23 cellular contexts compared by ENCODE assay signal in genomic region chr2:26136431-26136830, GRCh38. TPM values are rescaled to one million over a fixed set of nuclear protein-coding genes. Genes with fewer than 3 reads are reported as not detected.
A peak's percentile ranks its signal among the peaks of the same experiment; 100 is the strongest.
DNase-seq lines count a peak whose midpoint lies in the region; ATAC-seq, FAIRE-seq and TF ChIP-seq lines count a peak whose summit lies in the region.
"Had no signal": no experiment of that assay in that cellular context is flagged by ENCODE, and none has a peak within 500 bp of the region (broad histone marks: within the 10 kb centered on the region; RNA-seq: fewer than 3 reads in every experiment).

No MANE protein-coding gene starts in this region.

- peaks cover 8% of the 10 kb centered on the region for H3K4me1 Mint-ChIP-seq in endothelial cell (ENCODE audit: unreplicated experiment)

- H3K4me3 ChIP-seq in HepG2 (replicated peaks in 1 of 3; ENCODE audit: insufficient read depth in 1 of 3, low read depth in 2 of 3, low read length in 3 of 3) (no peak overlapping the region), right lobe of liver (no peak overlapping the region)

- POLR2A ChIA-PET in HepG2 (lab: Yijun Ruan, JAX), result no interaction called here

- H3K36me3 ChIP-seq in HepG2 (replicated peaks in 1 of 2; ENCODE audit: control insufficient read depth in 1 of 2, insufficient read depth in 2 of 2, low read length in 2 of 2) (peaks cover 11 to 42% of the 10 kb centered on the region in 2 experiments), right lobe of liver (peaks cover 0 to 22% (median 6%) of the 10 kb centered on the region in 4 donors)

- no peak for TF ChIP-seq EP300 in HepG2 (IDR thresholded peaks at IDR 0.05; ENCODE audit: low read depth in 2 of 2, low read length in 2 of 2)
- no peak for TF ChIP-seq EP300 in HepG2 (CRISPR knock-in tag; IDR thresholded peaks at IDR 0.05; ENCODE audit: borderline replicate concordance)

- CTCF ChIA-PET in HepG2 (lab: Yijun Ruan, JAX; ENCODE audit: low intra/inter-chr PET ratio, low total read pairs), result no interaction called here

- H3K9me3 Mint-ChIP-seq in endothelial cell (ENCODE audit: unreplicated experiment), result no peaks in the 10 kb centered on the region
- H3K9me3 Mint-ChIP-seq: CD4-positive, alpha-beta memory T cell had no signal

- H3K36me3 Mint-ChIP-seq in endothelial cell (ENCODE audit: low read depth, unreplicated experiment), result peaks cover 14% of the 10 kb centered on the region

- TF ChIP-seq RAD21 in HepG2 (CRISPR knock-in tag; IDR thresholded peaks at IDR 0.05), result no peak

- 93% methylated on average over 3 of the region's 3 CpGs for WGBS in HepG2 (ENCODE audit: low lambda C conversion rate)
- 72% methylated on average over 3 of the region's 3 CpGs for WGBS in right lobe of liver (ENCODE audit: insufficient coverage, low coverage, low lambda C conversion rate, missing lambda C conversion rate)

- H3K27me3 ChIP-seq in HepG2 (ENCODE audit: control insufficient read depth in 1 of 2, insufficient read depth in 2 of 2, low read length in 2 of 2) (no peaks in the 10 kb centered on the region), right lobe of liver (no peaks in the 10 kb centered on the region)

- H3K4me2 ChIP-seq in HepG2 (ENCODE audit: low read depth, low read length), result no peak overlapping the region
- H3K4me2 ChIP-seq: KMS-11 had no signal

- TF ChIP-seq POLR2A in HepG2 (IDR thresholded peaks at IDR 0.05; ENCODE audit: insufficient read depth in 1 of 2, low read depth in 2 of 2, low read length in 2 of 2) (no peak), right lobe of liver (IDR thresholded peaks at IDR 0.05) (no peak)

- H2AFZ ChIP-seq in HepG2 (ENCODE audit: low read length), result no peak overlapping the region

- H4K20me1 ChIP-seq in HepG2 (ENCODE audit: insufficient read depth, low read length), result no peaks in the 10 kb centered on the region

- no peaks in the 10 kb centered on the region for H3K4me1 ChIP-seq in HepG2 (ENCODE audit: insufficient read depth, low read length)
- H3K4me1 ChIP-seq in right lobe of liver, result no peaks in the 10 kb centered on the region

- DNase-seq in HepG2 (ENCODE audit: low spot score) (no peak), right lobe of liver (no peak), endothelial cell (ENCODE audit: low spot score) (no peak), middle frontal gyrus (ENCODE audit: extremely low spot score, low spot score) (peak; percentile 51), HK-2 (ENCODE audit: unreplicated experiment) (no peak), C1 segment of cervical spinal cord (lab: John Stamatoyannopoulos, UW) (no peak), NCI-H2107 treated with DMSO at 0.1 percent for 48 hours (lab: John Stamatoyannopoulos, UW; ENCODE audit: unreplicated experiment) (no peak)
- no peak for DNase-seq in effector CD8-positive, alpha-beta T cell (lab: John Stamatoyannopoulos, UW)
- DNase-seq: Calu3; CD4-positive, alpha-beta memory T cell; GF-D8; GOT3; NCI-H1436; NCI-H2081 treated with DMSO at 0.1 percent for 48 hours; NCI-H2227 treated with DMSO at 0.1 percent for 48 hours; NCI-H524; NCI-H82; OCI-M1; RPMI8226; SHP77 treated with DMSO at 0.1 percent for 48 hours; T-helper 1 cell had no signal

- TF ChIP-seq CTCF in HepG2 (CRISPR knock-in tag; IDR thresholded peaks at IDR 0.05) (no peak), right lobe of liver (IDR thresholded peaks at IDR 0.05) (no peak), endothelial cell (IDR thresholded peaks at IDR 0.05; ENCODE audit: unreplicated experiment) (no peak)

- peaks cover 6% of the 10 kb centered on the region for H3K27me3 Mint-ChIP-seq in endothelial cell (ENCODE audit: unreplicated experiment)
- H3K27me3 Mint-ChIP-seq: CD4-positive, alpha-beta memory T cell had no signal

- BruUV-seq in HepG2 (replicated peaks; lab: Mats Ljungman, UMichigan), result TSS peak; percentile 4

- no peak overlapping the region for H3K4me3 Mint-ChIP-seq in endothelial cell (ENCODE audit: unreplicated experiment)
- H3K4me3 Mint-ChIP-seq: CD4-positive, alpha-beta memory T cell had no signal

- H3K27ac ChIP-seq in HepG2 (ENCODE audit: extremely low read length, insufficient read depth, low read length) (no peak overlapping the region), right lobe of liver (no peak overlapping the region)
- H3K27ac ChIP-seq: 22Rv1, KMS-11 had no signal

- no peak for ATAC-seq in HepG2
- no peak for ATAC-seq in right lobe of liver

- H3K9me3 ChIP-seq in HepG2 (ENCODE audit: low read length) (no peaks in the 10 kb centered on the region), right lobe of liver (no peaks in the 10 kb centered on the region)

- no peak for FAIRE-seq in HepG2 (lab: Jason Lieb, UNC)

- H3K9ac ChIP-seq in HepG2 (ENCODE audit: insufficient read depth, low read depth, low read length), result no peak overlapping the region
- H3K9ac ChIP-seq: KMS-11 had no signal

- in situ Hi-C loops in HepG2 (cut with HindIII; ENCODE audit: extremely low pct_ligation_motif_present, low pct_unique_long_range_greater_than_20kb), result no loop called here

- peak overlapping the region; percentile 22 for H3K27ac Mint-ChIP-seq in endothelial cell (ENCODE audit: unreplicated experiment)

- H3K79me2 ChIP-seq in HepG2 (ENCODE audit: insufficient read depth, low read length), result no peaks in the 10 kb centered on the region

- intact Hi-C loops in HepG2 (cut with micrococcal nuclease; ENCODE audit: unreplicated experiment), result no loop called here
- intact Hi-C loops in right lobe of liver (cut with DNase I), result no loop called here

TF ChIP-seq in HepG2, 621 proteins besides CTCF, POLR2A, EP300 and RAD21:
- no peak for TF ChIP-seq EED (CRISPR knock-in tag; IDR thresholded peaks at IDR 0.05)
- TF ChIP-seq RFXAP (CRISPR knock-in tag; IDR thresholded peaks at IDR 0.05; ENCODE audit: borderline replicate concordance), result no peak
- no peak for TF ChIP-seq ZFP36L1 (CRISPR knock-in tag; IDR thresholded peaks at IDR 0.05)
- no peak for TF ChIP-seq ZNF674 (CRISPR knock-in tag; IDR thresholded peaks at IDR 0.05; ENCODE audit: low read depth)
- no peak for TF ChIP-seq ZNF468 (CRISPR knock-in tag; IDR thresholded peaks at IDR 0.05)
- no peak for TF ChIP-seq ATF7-NPFF (CRISPR knock-in tag; IDR thresholded peaks at IDR 0.05; ENCODE audit: low read depth)
- no peak for TF ChIP-seq CREM (IDR thresholded peaks at IDR 0.05)
- TF ChIP-seq CREM (CRISPR knock-in tag; IDR thresholded peaks at IDR 0.05), result no peak
- TF ChIP-seq SMAD3 (CRISPR knock-in tag; IDR thresholded peaks at IDR 0.05), result no peak
- TF ChIP-seq RCOR2 (CRISPR knock-in tag; IDR thresholded peaks at IDR 0.05), result no peak
- TF ChIP-seq FOSL2 (CRISPR knock-in tag; IDR thresholded peaks at IDR 0.05), result no peak
- no peak for TF ChIP-seq PAF1 (CRISPR knock-in tag; IDR thresholded peaks at IDR 0.05)
- TF ChIP-seq EZH2 (conservative IDR thresholded peaks at IDR 0.05; ENCODE audit: low read depth, low read length), result no peak
- TF ChIP-seq KMT2A (CRISPR knock-in tag; IDR thresholded peaks at IDR 0.05), result no peak
- no peak for TF ChIP-seq RBM22 (optimal IDR thresholded peaks at IDR 0.05; ENCODE audit: low read length)
- TF ChIP-seq CENPT (CRISPR knock-in tag; IDR thresholded peaks at IDR 0.05; ENCODE audit: low read depth), result no peak
- no peak for TF ChIP-seq TEAD2 (CRISPR knock-in tag; IDR thresholded peaks at IDR 0.05)
- no peak for TF ChIP-seq ZKSCAN8 (CRISPR knock-in tag; IDR thresholded peaks at IDR 0.05; ENCODE audit: borderline replicate concordance)
- TF ChIP-seq NFE2L2 (IDR thresholded peaks at IDR 0.05; ENCODE audit: low read length), result no peak
- no peak for TF ChIP-seq ATF2 (CRISPR knock-in tag; IDR thresholded peaks at IDR 0.05)

RNA-seq across cellular contexts. Expression of gene GAREM2, which starts 36.5 kb away (rescaled TPM):
- total RNA-seq in HepG2 (2016; rRNA removed; fragmentation: Illumina TruSeq; extraction: Trizol), result 0.31 and 0.38 TPM in 2 replicates
- total RNA-seq in HepG2 (2016; cell fraction: cytosol; rRNA removed; fragmentation: Illumina TruSeq; extraction: Trizol; ENCODE audit: low read depth), result 0.10 and 0.18 TPM in 2 replicates
- total RNA-seq in HepG2 (2016; cell fraction: insoluble cytoplasmic fraction; rRNA removed; fragmentation: Illumina TruSeq; extraction: Trizol), result 0.35 and 0.36 TPM in 2 replicates
- total RNA-seq in HepG2 (2016; cell fraction: membrane; rRNA removed; fragmentation: Illumina TruSeq; extraction: Trizol), result 0.55 and 0.62 TPM in 2 replicates
- 0.28 and 0.94 TPM in 2 replicates for total RNA-seq in HepG2 (2016; cell fraction: nucleus; rRNA removed; fragmentation: Illumina TruSeq; extraction: Trizol)
- 0.29 and 0.37 TPM in 2 replicates for polyA plus RNA-seq in HepG2 (2011; rRNA removed)
- 0.25 and 0.29 TPM in 2 replicates for polyA plus RNA-seq in HepG2 (2011; cell fraction: cytosol; rRNA removed)
- polyA plus RNA-seq in HepG2 (2011; cell fraction: nucleus; rRNA removed), result 0.54 and 0.56 TPM in 2 replicates
- polyA plus RNA-seq in HepG2 (2012), result 0.31 and 0.47 TPM in 2 replicates
- 0.35 and 0.49 TPM in 2 replicates for polyA plus RNA-seq in HepG2 (2016; cell fraction: cytosol; fragmentation: Illumina TruSeq; extraction: Trizol; ENCODE audit: low read depth)
- 0.88 and 1.2 TPM in 2 replicates for polyA plus RNA-seq in HepG2 (2016; cell fraction: insoluble cytoplasmic fraction; fragmentation: Illumina TruSeq; extraction: Trizol; ENCODE audit: low read depth)
- 0.48 and 0.61 TPM in 2 replicates for polyA plus RNA-seq in HepG2 (2016; cell fraction: membrane; fragmentation: Illumina TruSeq; extraction: Trizol; ENCODE audit: low read depth)
- polyA plus RNA-seq in HepG2 (2016; cell fraction: nucleus; fragmentation: Illumina TruSeq; extraction: Trizol; ENCODE audit: insufficient read depth, low read depth), result 0.59 and 1.1 TPM in 2 replicates
- 1.0 TPM in 1 of 2 replicates, not detected in the other for polyA minus RNA-seq in HepG2 (2011; rRNA and poly(A)+ RNA removed; ENCODE audit: low replicate concordance)
- polyA minus RNA-seq in HepG2 (2011; cell fraction: cytosol; rRNA and poly(A)+ RNA removed), result 0.35 and 1.1 TPM in 2 replicates
- polyA minus RNA-seq in HepG2 (2011; cell fraction: nucleus; rRNA and poly(A)+ RNA removed), result 0.25 and 0.26 TPM in 2 replicates
- total RNA-seq in right lobe of liver, result under 1 TPM in 5 of 6 experiments, not detected in 1; 0.11 to 0.34 (median 0.20) TPM
- total RNA-seq in endothelial cell (ENCODE audit: unreplicated experiment), result 4.6 TPM
